ENCODE assay signal across 9 cellular contexts in the genomic region with DNA sequence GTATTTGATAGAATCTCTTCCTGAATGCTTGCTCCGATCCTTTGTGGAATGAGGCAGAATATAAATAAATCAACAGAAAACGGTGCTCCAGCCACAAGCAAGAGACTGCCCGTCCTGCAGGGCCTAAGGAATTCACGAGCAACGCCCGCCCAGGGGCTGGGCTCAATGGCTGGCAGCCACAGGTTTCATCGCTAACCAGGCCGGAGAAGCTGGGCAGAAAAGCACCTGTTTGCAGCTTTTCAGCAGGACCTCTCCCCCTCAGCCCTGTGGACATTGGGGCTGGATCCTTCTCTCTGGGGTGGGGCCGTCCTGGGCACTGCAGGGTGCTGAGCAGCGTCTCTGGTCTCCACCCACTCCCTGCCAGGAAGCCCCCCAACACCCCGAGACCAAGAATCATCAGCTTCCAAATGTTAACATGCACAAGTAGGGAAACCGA.
DNase-seq lines count a peak whose midpoint lies in the region; ATAC-seq and TF ChIP-seq lines count a peak whose summit lies in the region.
"Had no signal": no experiment of that assay in that cellular context is flagged by ENCODE, and none has a peak within 500 bp of the region (broad histone marks: within the 10 kb centered on the region; RNA-seq: fewer than 3 reads in every experiment).

No MANE protein-coding gene starts in this region.

- H3K36me3 ChIP-seq in lung (ENCODE audit: control insufficient read depth in 2 of 2, insufficient read depth in 2 of 2, low read length in 2 of 2) (no peaks in the 10 kb centered on the region), upper lobe of right lung (no peaks in the 10 kb centered on the region)
- H3K36me3 ChIP-seq in naive thymus-derived CD4-positive, alpha-beta T cell (ENCODE audit: control insufficient read depth in 2 of 3, insufficient read depth in 3 of 3, low read length in 3 of 3), result no peaks in the 10 kb centered on the region

- no peak overlapping the region for H3K27ac Mint-ChIP-seq in activated CD4-positive, alpha-beta T cell treated with anti-CD3 and anti-CD28 coated beads, Interleukin-2, amount 10 ng/mL, durations not matched to agents 24 days and 14 days
- no peak overlapping the region for H3K27ac Mint-ChIP-seq in activated CD4-positive, alpha-beta T cell treated with anti-CD3 and anti-CD28 coated beads for 36 hours
- H3K27ac Mint-ChIP-seq in naive thymus-derived CD4-positive, alpha-beta T cell, result peak overlapping the region in 1 of 9 donors; percentile 23

- no peak for ATAC-seq in activated CD4-positive, alpha-beta T cell treated with anti-CD3 and anti-CD28 coated beads for 36 hours
- ATAC-seq in lung (ENCODE audit: insufficient read depth, low FRiP score), result no peak
- peak; percentile 11 for ATAC-seq in upper lobe of right lung
- ATAC-seq in GM18519 (IDR thresholded peaks at IDR 0.05; ENCODE audit: low FRiP score, unreplicated experiment), result no peak
- ATAC-seq in naive thymus-derived CD4-positive, alpha-beta T cell, result no peak

- peaks cover 0 to 2% of the 10 kb centered on the region in 2 donors for H3K9me3 ChIP-seq in lung (ENCODE audit: control insufficient read depth in 2 of 2, insufficient read depth in 1 of 2, low read length in 1 of 2)
- no peaks in the 10 kb centered on the region for H3K9me3 ChIP-seq in upper lobe of right lung
- H3K9me3 ChIP-seq in naive thymus-derived CD4-positive, alpha-beta T cell (ENCODE audit: control insufficient read depth in 2 of 3, low read length in 3 of 3), result peaks cover 0 to 9% (median 0%) of the 10 kb centered on the region in 3 experiments

- H3K27me3 Mint-ChIP-seq in activated CD4-positive, alpha-beta T cell treated with anti-CD3 and anti-CD28 coated beads, Interleukin-2, amount 10 ng/mL, durations not matched to agents 24 days and 14 days, result peaks cover 12% of the 10 kb centered on the region
- peaks cover 8% of the 10 kb centered on the region for H3K27me3 Mint-ChIP-seq in activated CD4-positive, alpha-beta T cell treated with anti-CD3 and anti-CD28 coated beads for 36 hours
- peaks cover 0 to 19% (median 0%) of the 10 kb centered on the region in 5 donors for H3K27me3 Mint-ChIP-seq in naive thymus-derived CD4-positive, alpha-beta T cell

- CTCF ChIA-PET in activated CD4-positive, alpha-beta T cell treated with anti-CD3 and anti-CD28 coated beads for 36 hours (lab: Charles Lee), result interaction anchor here (0.6 to 1.3 kb wide), 3 partner anchors 35 to 105 kb away, joined by 3 to 5 read pairs (median 4); no protein-coding TSS in a partner anchor
- CTCF ChIA-PET in naive thymus-derived CD4-positive, alpha-beta T cell (lab: Charles Lee), result interaction anchor here (0.6 to 2.6 kb wide), 3 partner anchors 31 to 101 kb away, joined by 4 to 21 read pairs (median 6); a partner anchor contains a TSS

- TF ChIP-seq CTCF in lung (IDR thresholded peaks at IDR 0.05; ENCODE audit: control extremely low read depth, extremely low read depth), result no peak
- no peak for TF ChIP-seq CTCF in upper lobe of right lung (IDR thresholded peaks at IDR 0.05)

- intact Hi-C loops in activated CD4-positive, alpha-beta T cell treated with anti-CD3 and anti-CD28 coated beads, Interleukin-2, amount 10 ng/mL, durations not matched to agents 24 days and 14 days (cut with micrococcal nuclease), result no loop called here
- intact Hi-C loops in activated CD4-positive, alpha-beta T cell treated with anti-CD3 and anti-CD28 coated beads for 36 hours (cut with DNase I, micrococcal nuclease), result loop anchor here in 1 of 2 experiments (2.0 kb wide), 1 partner anchor 20 kb away; no protein-coding TSS in a partner anchor
- intact Hi-C loops in upper lobe of right lung (cut with DNase I), result loop anchor here (5.0 to 10.0 kb wide), 2 partner anchors 36 to 104 kb away; a partner anchor contains a TSS
- intact Hi-C loops in naive thymus-derived CD4-positive, alpha-beta T cell (cut with micrococcal nuclease), result loop anchor here in 1 of 2 donors (2.0 kb wide), 1 partner anchor 16 kb away; no protein-coding TSS in a partner anchor

- H3K27ac ChIP-seq in lung (ENCODE audit: low read depth in 1 of 2, low read length in 1 of 2) (peak overlapping the region; percentile 85 to 87), upper lobe of right lung (peak overlapping the region; percentile 83)
- H3K27ac ChIP-seq in naive thymus-derived CD4-positive, alpha-beta T cell (ENCODE audit: low read depth, low read length), result no peak overlapping the region

- H3K4me3 ChIP-seq in lung (no peak overlapping the region), upper lobe of right lung (peak overlapping the region; percentile 41)
- H3K4me3 ChIP-seq in naive thymus-derived CD4-positive, alpha-beta T cell (ENCODE audit: low read length), result no peak overlapping the region

- WGBS in lung, 2 donors, result 25 to 47% methylated on average over 12 of the region's 12 CpGs

- H3K4me3 Mint-ChIP-seq in activated CD4-positive, alpha-beta T cell treated with anti-CD3 and anti-CD28 coated beads, Interleukin-2, amount 10 ng/mL, durations not matched to agents 24 days and 14 days, result peak overlapping the region; percentile 15
- no peak overlapping the region for H3K4me3 Mint-ChIP-seq in activated CD4-positive, alpha-beta T cell treated with anti-CD3 and anti-CD28 coated beads for 36 hours
- H3K4me3 Mint-ChIP-seq in naive thymus-derived CD4-positive, alpha-beta T cell, result peak overlapping the region in 5 of 10 donors; percentile 9 to 69 (median 47)

- no peak for DNase-seq in activated CD4-positive, alpha-beta T cell treated with anti-CD3 and anti-CD28 coated beads, Interleukin-2, amount 10 ng/mL, durations not matched to agents 24 days and 14 days
- DNase-seq in activated CD4-positive, alpha-beta T cell treated with anti-CD3 and anti-CD28 coated beads for 36 hours, result no peak
- peak; percentile 41 for DNase-seq in dedifferentiated amniotic fluid mesenchymal stem cell (ENCODE audit: extremely low spot score)
- no peak for DNase-seq in lung (ENCODE audit: low spot score)
- DNase-seq in upper lobe of right lung, result peak; percentile 71
- DNase-seq in naive thymus-derived CD4-positive, alpha-beta T cell, result no peak
- DNase-seq in amygdala (lab: John Stamatoyannopoulos, UW), result no peak
- DNase-seq: cerebellar nuclear complex had no signal

- H3K4me1 ChIP-seq in lung (ENCODE audit: control insufficient read depth in 2 of 2, insufficient read depth in 2 of 2, low read length in 2 of 2), result no peaks in the 10 kb centered on the region
- peaks cover 29% of the 10 kb centered on the region for H3K4me1 ChIP-seq in upper lobe of right lung
- H3K4me1 ChIP-seq in naive thymus-derived CD4-positive, alpha-beta T cell (ENCODE audit: control insufficient read depth in 2 of 2, insufficient read depth in 2 of 2, low read length in 2 of 2), result peaks cover 7 to 10% of the 10 kb centered on the region in 2 donors

- peaks cover 2% of the 10 kb centered on the region for H3K4me1 Mint-ChIP-seq in activated CD4-positive, alpha-beta T cell treated with anti-CD3 and anti-CD28 coated beads, Interleukin-2, amount 10 ng/mL, durations not matched to agents 24 days and 14 days
- H3K4me1 Mint-ChIP-seq in activated CD4-positive, alpha-beta T cell treated with anti-CD3 and anti-CD28 coated beads for 36 hours, result no peaks in the 10 kb centered on the region
- peaks cover 0 to 11% (median 4%) of the 10 kb centered on the region in 7 donors for H3K4me1 Mint-ChIP-seq in naive thymus-derived CD4-positive, alpha-beta T cell

- POLR2A ChIA-PET in activated CD4-positive, alpha-beta T cell treated with anti-CD3 and anti-CD28 coated beads for 36 hours (lab: Charles Lee), result interaction anchor here (0.6 kb wide), 1 partner anchor 1274 kb away, joined by 5 read pairs; no protein-coding TSS in a partner anchor
- POLR2A ChIA-PET in naive thymus-derived CD4-positive, alpha-beta T cell (lab: Charles Lee), result interaction anchor here (1.0 to 8.4 kb wide), 3 partner anchors 15 to 101 kb away, joined by 3 to 85 read pairs (median 8); a partner anchor contains a TSS

- H3K27me3 ChIP-seq in lung (ENCODE audit: control insufficient read depth, insufficient read depth), result no peaks in the 10 kb centered on the region
- no peaks in the 10 kb centered on the region for H3K27me3 ChIP-seq in upper lobe of right lung
- no peaks in the 10 kb centered on the region for H3K27me3 ChIP-seq in naive thymus-derived CD4-positive, alpha-beta T cell (ENCODE audit: control insufficient read depth in 2 of 2, insufficient read depth in 2 of 2, low read length in 2 of 2)

- peaks cover 2% of the 10 kb centered on the region for H3K36me3 Mint-ChIP-seq in activated CD4-positive, alpha-beta T cell treated with anti-CD3 and anti-CD28 coated beads, Interleukin-2, amount 10 ng/mL, durations not matched to agents 24 days and 14 days (ENCODE audit: low read depth)
- H3K36me3 Mint-ChIP-seq in activated CD4-positive, alpha-beta T cell treated with anti-CD3 and anti-CD28 coated beads for 36 hours (ENCODE audit: low read depth), result no peaks in the 10 kb centered on the region
- H3K36me3 Mint-ChIP-seq in naive thymus-derived CD4-positive, alpha-beta T cell, result peaks cover 0 to 6% (median 3%) of the 10 kb centered on the region in 5 donors

- peaks cover 4% of the 10 kb centered on the region for H3K9me3 Mint-ChIP-seq in activated CD4-positive, alpha-beta T cell treated with anti-CD3 and anti-CD28 coated beads, Interleukin-2, amount 10 ng/mL, durations not matched to agents 24 days and 14 days
- H3K9me3 Mint-ChIP-seq in activated CD4-positive, alpha-beta T cell treated with anti-CD3 and anti-CD28 coated beads for 36 hours (ENCODE audit: low read depth), result peaks cover 4% of the 10 kb centered on the region
- H3K9me3 Mint-ChIP-seq in naive thymus-derived CD4-positive, alpha-beta T cell, result peaks cover 0 to 17% (median 5%) of the 10 kb centered on the region in 11 donors

Comparison
In these comparisons a context has a peak if more than half of its experiments do, and no peak if none do; other contexts are left out.
1. DNase-seq: peak in dedifferentiated amniotic fluid mesenchymal stem cell (single experiment) and upper lobe of right lung (single experiment); none in activated CD4-positive, alpha-beta T cell treated with anti-CD3 and anti-CD28 coated beads, Interleukin-2, amount 10 ng/mL, durations not matched to agents 24 days and 14 days (single experiment), activated CD4-positive, alpha-beta T cell treated with anti-CD3 and anti-CD28 coated beads for 36 hours (single experiment), lung (single experiment), naive thymus-derived CD4-positive, alpha-beta T cell (0 of 9) and amygdala (0 of 56).